8 cellular contexts compared by ENCODE assay signal in the genomic region with DNA sequence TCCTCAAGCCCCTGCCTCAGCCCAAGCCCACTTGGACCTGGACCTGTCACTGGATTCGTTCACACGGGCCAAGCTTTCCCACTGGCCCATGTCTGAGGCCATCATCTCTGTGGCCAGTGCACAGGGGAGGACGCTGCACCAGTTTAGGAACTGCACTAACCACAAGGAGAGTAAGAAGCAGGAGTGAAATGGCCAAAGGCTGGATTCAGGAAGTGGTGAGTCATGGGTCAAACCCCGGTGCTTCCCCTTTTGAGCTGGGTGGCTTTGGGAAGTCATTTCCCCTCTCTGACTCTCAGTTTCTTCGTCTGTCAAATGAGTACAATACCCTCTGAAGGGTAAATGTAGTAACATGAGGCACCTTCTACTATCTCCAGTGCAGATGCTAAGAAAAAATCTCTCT.
DNase-seq lines count a peak whose midpoint lies in the region; ATAC-seq and TF ChIP-seq lines count a peak whose summit lies in the region.

No MANE protein-coding gene starts in this region.

- H3K4me3 ChIP-seq in fibroblast of villous mesenchyme (ENCODE audit: low read depth, low read length) (no peak overlapping the region), H7 (ENCODE audit: insufficient read depth, low read depth, low read length) (no peak overlapping the region)

- intact Hi-C loops in sciatic nerve (cut with DNase I): no loop called here

- no peaks in the 10 kb centered on the region for H3K36me3 ChIP-seq in H7 (replicated peaks; ENCODE audit: control insufficient read depth, insufficient read depth, low read length)

- no peaks in the 10 kb centered on the region for H3K27me3 ChIP-seq in H7 (ENCODE audit: control insufficient read depth, insufficient read depth, low read length)

- TF ChIP-seq CTCF in GM13977 (IDR thresholded peaks at IDR 0.05; ENCODE audit: extremely low read depth, insufficient read depth, missing control alignments) (no peak), fibroblast of villous mesenchyme (IDR thresholded peaks at IDR 0.05; ENCODE audit: insufficient read depth, low read depth, low read length) (no peak), type B pancreatic cell (conservative IDR thresholded peaks at IDR 0.05) (no peak)

- H3K27ac Mint-ChIP-seq in naive thymus-derived CD8-positive, alpha-beta T cell: no peak overlapping the region
- no peak overlapping the region for H3K27ac Mint-ChIP-seq in type B pancreatic cell

- DNase-seq in GM13977 (ENCODE audit: low spot score) (peak; percentile 52), RKO (ENCODE audit: low spot score) (peak; percentile 66), fibroblast of villous mesenchyme (ENCODE audit: low read depth) (peak; percentile 35), sciatic nerve (ENCODE audit: low spot score) (no peak), H7 (no peak), DMS 273 (lab: John Stamatoyannopoulos, UW; ENCODE audit: unreplicated experiment) (no peak), type B pancreatic cell (ENCODE audit: extremely low spot score, unreplicated experiment) (no peak)
- no peak for DNase-seq in naive thymus-derived CD8-positive, alpha-beta T cell

- peaks cover 16 to 26% (median 25%) of the 10 kb centered on the region in 4 donors for H3K4me1 Mint-ChIP-seq in naive thymus-derived CD8-positive, alpha-beta T cell
- H3K4me1 Mint-ChIP-seq in type B pancreatic cell (ENCODE audit: unreplicated experiment): no peaks in the 10 kb centered on the region

- ATAC-seq in sciatic nerve: peak; percentile 71
- ATAC-seq in naive thymus-derived CD8-positive, alpha-beta T cell: no peak

- no peaks in the 10 kb centered on the region for H3K9me3 Mint-ChIP-seq in naive thymus-derived CD8-positive, alpha-beta T cell
- H3K9me3 Mint-ChIP-seq in type B pancreatic cell: no peaks in the 10 kb centered on the region

- H3K4me3 Mint-ChIP-seq in naive thymus-derived CD8-positive, alpha-beta T cell: no peak overlapping the region
- no peak overlapping the region for H3K4me3 Mint-ChIP-seq in type B pancreatic cell

- POLR2A ChIA-PET in naive thymus-derived CD8-positive, alpha-beta T cell (lab: Charles Lee): no interaction called here

- no peaks in the 10 kb centered on the region for H3K36me3 Mint-ChIP-seq in naive thymus-derived CD8-positive, alpha-beta T cell
- no peaks in the 10 kb centered on the region for H3K36me3 Mint-ChIP-seq in type B pancreatic cell

- peaks cover 18 to 65% (median 36%) of the 10 kb centered on the region in 5 donors for H3K27me3 Mint-ChIP-seq in naive thymus-derived CD8-positive, alpha-beta T cell
- H3K27me3 Mint-ChIP-seq in type B pancreatic cell: peaks cover 49% of the 10 kb centered on the region

- in situ Hi-C loops in GM13977 (cut with MboI; ENCODE audit: low pct_unique_long_range_greater_than_20kb, low sequenced_read_pairs, unreplicated experiment): no loop called here

Comparison
In these comparisons a context has a peak if more than half of its experiments do, and no peak if none do; other contexts are left out.
1. DNase-seq: peak in GM13977 (single experiment), RKO (single experiment) and fibroblast of villous mesenchyme (single experiment); none in sciatic nerve (single experiment), H7 (single experiment), DMS 273 (single experiment), naive thymus-derived CD8-positive, alpha-beta T cell (0 of 10) and type B pancreatic cell (single experiment).